In the genomic region with DNA sequence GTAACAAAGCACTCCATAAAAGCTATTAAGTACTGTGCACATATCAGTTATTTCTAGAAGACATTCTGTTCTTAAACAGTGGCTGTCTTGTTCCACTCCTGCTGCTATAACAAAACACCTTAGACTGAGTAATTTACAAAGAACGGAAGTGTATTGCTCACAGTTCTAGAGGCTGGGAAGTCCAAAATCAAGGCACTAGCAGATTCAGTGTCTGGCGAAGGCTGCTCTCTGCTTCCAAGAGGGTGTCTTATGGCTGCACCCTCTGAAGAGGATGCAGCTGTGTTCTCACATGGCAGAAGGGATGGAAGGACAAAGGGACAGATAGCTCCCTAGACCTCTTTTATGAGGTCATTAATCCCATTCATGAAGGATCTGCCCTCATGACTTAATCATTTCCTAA, we compare ENCODE assay signal across 34 cellular contexts.
A peak's percentile ranks its signal among the peaks of the same experiment; 100 is the strongest.
DNase-seq lines count a peak whose midpoint lies in the region; ATAC-seq, FAIRE-seq and TF ChIP-seq lines count a peak whose summit lies in the region.
"Had no signal": no experiment of that assay in that cellular context is flagged by ENCODE, and none has a peak within 500 bp of the region (broad histone marks: within the 10 kb centered on the region; RNA-seq: fewer than 3 reads in every experiment).

No MANE protein-coding gene starts in this region.

- CTCF ChIA-PET in HepG2 (lab: Yijun Ruan, JAX; ENCODE audit: low intra/inter-chr PET ratio, low total read pairs) = no interaction called here

- TF ChIP-seq CTCF in HepG2 (CRISPR knock-in tag; IDR thresholded peaks at IDR 0.05) (no peak), right lobe of liver (IDR thresholded peaks at IDR 0.05) (no peak), hepatocyte (IDR thresholded peaks at IDR 0.05; ENCODE audit: poor library complexity) (no peak), osteocyte (IDR thresholded peaks at IDR 0.05) (no peak)

- intact Hi-C loops in HepG2 (cut with micrococcal nuclease; ENCODE audit: unreplicated experiment) (no loop called here), right lobe of liver (cut with DNase I) (no loop called here)

- H3K36me3 ChIP-seq in HepG2 (replicated peaks in 1 of 2; ENCODE audit: control insufficient read depth in 1 of 2, insufficient read depth in 2 of 2, low read length in 2 of 2) (no peaks in the 10 kb centered on the region), right lobe of liver (no peaks in the 10 kb centered on the region), hepatocyte (replicated peaks; ENCODE audit: insufficient read depth, low read depth) (no peaks in the 10 kb centered on the region)
- H3K36me3 ChIP-seq: BE2C; BLaER1; BLaER1 treated with 17β-estradiol and CSF1 and Interleukin-3, amounts not matched to agents 10 nM and 100 nM had no signal

- peaks cover 2% of the 10 kb centered on the region for H3K4me1 Mint-ChIP-seq in osteocyte (ENCODE audit: unreplicated experiment)
- H3K4me1 Mint-ChIP-seq: CD4-positive, alpha-beta memory T cell; CD4-positive, CD25-positive, alpha-beta regulatory T cell; CD8-positive, alpha-beta memory T cell had no signal

- in situ Hi-C loops in HepG2 (cut with HindIII; ENCODE audit: extremely low pct_ligation_motif_present, low pct_unique_long_range_greater_than_20kb) = no loop called here

- H3K27ac ChIP-seq in HepG2 (ENCODE audit: extremely low read length, insufficient read depth, low read length) = peak overlapping the region; percentile 70
- no peak overlapping the region for H3K27ac ChIP-seq in right lobe of liver
- peak overlapping the region; percentile 47 for H3K27ac ChIP-seq in hepatocyte
- H3K27ac ChIP-seq: 22Rv1; A549; BLaER1; BLaER1 treated with 17β-estradiol and CSF1 and Interleukin-3, amounts not matched to agents 10 nM and 100 nM; C4-2B had no signal

- no peak overlapping the region for H3K4me2 ChIP-seq in HepG2 (ENCODE audit: low read depth, low read length)
- no peak overlapping the region for H3K4me2 ChIP-seq in hepatocyte
- H3K4me2 ChIP-seq: A549; BLaER1; BLaER1 treated with 17β-estradiol and CSF1 and Interleukin-3, amounts not matched to agents 10 nM and 100 nM had no signal

- no peak overlapping the region for H3K27ac Mint-ChIP-seq in osteocyte (ENCODE audit: unreplicated experiment)
- H3K27ac Mint-ChIP-seq: B cell; CD14-positive monocyte; CD4-positive, alpha-beta memory T cell; CD4-positive, alpha-beta T cell; CD4-positive, CD25-positive, alpha-beta regulatory T cell; CD8-positive, alpha-beta memory T cell; CD8-positive, alpha-beta T cell had no signal

- TF ChIP-seq RAD21 in HepG2 (CRISPR knock-in tag; IDR thresholded peaks at IDR 0.05) = no peak

- H3K4me3 ChIP-seq in HepG2 (replicated peaks in 1 of 3; ENCODE audit: insufficient read depth in 1 of 3, low read depth in 2 of 3, low read length in 3 of 3) (no peak overlapping the region), right lobe of liver (no peak overlapping the region), hepatocyte (no peak overlapping the region)
- H3K4me3 ChIP-seq: A549; BLaER1; BLaER1 treated with 17β-estradiol and CSF1 and Interleukin-3, amounts not matched to agents 10 nM and 100 nM had no signal

- no peaks in the 10 kb centered on the region for H3K9me2 ChIP-seq in hepatocyte (replicated peaks; ENCODE audit: insufficient read depth)

- WGBS in HepG2 (ENCODE audit: low lambda C conversion rate) = 92% methylated on average over 1 of the region's 2 CpGs
- 94% methylated on average over 2 of the region's 2 CpGs for WGBS in right lobe of liver (ENCODE audit: insufficient coverage, low coverage, low lambda C conversion rate, missing lambda C conversion rate)
- WGBS in hepatocyte (ENCODE audit: low lambda C conversion rate, missing lambda C conversion rate) = 98% methylated on average over 2 of the region's 2 CpGs

- H3K4me1 ChIP-seq in HepG2 (ENCODE audit: insufficient read depth, low read length) (peaks cover 59% of the 10 kb centered on the region), right lobe of liver (peaks cover 0 to 27% (median 12%) of the 10 kb centered on the region in 4 donors), hepatocyte (ENCODE audit: insufficient read depth) (no peaks in the 10 kb centered on the region)
- H3K4me1 ChIP-seq: BE2C had no signal

- H4K20me1 ChIP-seq in HepG2 (ENCODE audit: insufficient read depth, low read length) = no peaks in the 10 kb centered on the region
- H4K20me1 ChIP-seq in hepatocyte (ENCODE audit: insufficient read depth, poor library complexity, severe bottlenecking) = no peaks in the 10 kb centered on the region
- H4K20me1 ChIP-seq: BLaER1; BLaER1 treated with 17β-estradiol and CSF1 and Interleukin-3, amounts not matched to agents 10 nM and 100 nM had no signal

- no peak for TF ChIP-seq POLR2A in HepG2 (IDR thresholded peaks at IDR 0.05; ENCODE audit: insufficient read depth in 1 of 2, low read depth in 2 of 2, low read length in 2 of 2)
- TF ChIP-seq POLR2A in right lobe of liver (IDR thresholded peaks at IDR 0.05) = no peak

- peaks cover 6% of the 10 kb centered on the region for H3K9me3 Mint-ChIP-seq in osteocyte (ENCODE audit: unreplicated experiment)

- DNase-seq in HepG2 (ENCODE audit: low spot score) = no peak
- DNase-seq in right lobe of liver = no peak
- no peak for DNase-seq in hepatocyte (ENCODE audit: low spot score)
- peak; percentile 32 for DNase-seq in osteocyte (ENCODE audit: extremely low spot score, unreplicated experiment)
- DNase-seq in NCI-H2227 (lab: John Stamatoyannopoulos, UW; ENCODE audit: unreplicated experiment) = no peak
- DNase-seq in NCI-H2107 treated with DMSO at 0.1 percent for 48 hours (lab: John Stamatoyannopoulos, UW; ENCODE audit: unreplicated experiment) = no peak
- DNase-seq: 8988T; ACHN; AML-193; BE2C; C1 segment of cervical spinal cord; Calu3; CD4-positive, alpha-beta memory T cell; CD4-positive, alpha-beta T cell; CD4-positive, CD25-positive, alpha-beta regulatory T cell; CD8-positive, alpha-beta memory T cell; CD8-positive, alpha-beta T cell; COR-L47; DMS 273 treated with DMSO at 0.1 percent for 48 hours; DMS153; DMS53; DMS79; DMS79 treated with DMSO at 0.1 percent for 48 hours; DND-41; EL had no signal

- TF ChIP-seq EP300 in HepG2 (IDR thresholded peaks at IDR 0.05; ENCODE audit: low read depth in 2 of 2, low read length in 2 of 2) (no peak), HepG2 (CRISPR knock-in tag; IDR thresholded peaks at IDR 0.05; ENCODE audit: borderline replicate concordance) (no peak)

- H2AFZ ChIP-seq in HepG2 (ENCODE audit: low read length) (no peak overlapping the region), hepatocyte (no peak overlapping the region)

- H3K36me3 Mint-ChIP-seq in osteocyte (ENCODE audit: unreplicated experiment) = no peaks in the 10 kb centered on the region
- H3K36me3 Mint-ChIP-seq: CD14-positive monocyte; CD4-positive, alpha-beta memory T cell; CD4-positive, CD25-positive, alpha-beta regulatory T cell; CD8-positive, alpha-beta memory T cell; CD8-positive, alpha-beta T cell had no signal

- FAIRE-seq in HepG2 (lab: Jason Lieb, UNC) = no peak
- FAIRE-seq: A204.1, A549, D721Med had no signal

- ATAC-seq in HepG2 (no peak), right lobe of liver (no peak)
- ATAC-seq: A549; CD8-positive, alpha-beta T cell had no signal

- H3K9ac ChIP-seq in HepG2 (ENCODE audit: insufficient read depth, low read depth, low read length) = no peak overlapping the region
- H3K9ac ChIP-seq: BLaER1; BLaER1 treated with 17β-estradiol and CSF1 and Interleukin-3, amounts not matched to agents 10 nM and 100 nM had no signal

- H3K79me2 ChIP-seq in HepG2 (ENCODE audit: insufficient read depth, low read length) (no peaks in the 10 kb centered on the region), hepatocyte (no peaks in the 10 kb centered on the region)

- H3K9me3 ChIP-seq in HepG2 (ENCODE audit: low read length) (peaks cover 4% of the 10 kb centered on the region; the same call in 1 of the 2 replicates), right lobe of liver (no peaks in the 10 kb centered on the region), hepatocyte (ENCODE audit: low read depth) (no peaks in the 10 kb centered on the region)
- H3K9me3 ChIP-seq: A549, BE2C, BLaER1 had no signal

- no peak overlapping the region for H3K4me3 Mint-ChIP-seq in osteocyte (ENCODE audit: unreplicated experiment)
- H3K4me3 Mint-ChIP-seq: B cell; CD14-positive monocyte; CD4-positive, alpha-beta memory T cell; CD4-positive, alpha-beta T cell; CD4-positive, CD25-positive, alpha-beta regulatory T cell; CD8-positive, alpha-beta memory T cell; CD8-positive, alpha-beta T cell had no signal

- peaks cover 44% of the 10 kb centered on the region for H3K27me3 Mint-ChIP-seq in osteocyte (ENCODE audit: unreplicated experiment)

- BruUV-seq in HepG2 (replicated peaks; lab: Mats Ljungman, UMichigan) = no TSS peak

- POLR2A ChIA-PET in HepG2 (lab: Yijun Ruan, JAX) = interaction anchor here (1.1 kb wide), 1 partner anchor 13 kb away, joined by 4 read pairs; no protein-coding TSS in a partner anchor

- H3K27me3 ChIP-seq in HepG2 (ENCODE audit: control insufficient read depth in 1 of 2, insufficient read depth in 2 of 2, low read length in 2 of 2) (no peaks in the 10 kb centered on the region), right lobe of liver (no peaks in the 10 kb centered on the region), hepatocyte (no peaks in the 10 kb centered on the region)
- H3K27me3 ChIP-seq: BE2C; BLaER1; BLaER1 treated with 17β-estradiol and CSF1 and Interleukin-3, amounts not matched to agents 10 nM and 100 nM had no signal

TF ChIP-seq in HepG2, 621 proteins besides CTCF, POLR2A, EP300 and RAD21 (continues in another document):
- TF ChIP-seq SMAD1 (CRISPR knock-in tag; IDR thresholded peaks at IDR 0.05; ENCODE audit: borderline replicate concordance, low read depth) (no peak), HOXA7 (CRISPR knock-in tag; IDR thresholded peaks at IDR 0.05) (no peak), SNRNP70 (IDR thresholded peaks at IDR 0.05; ENCODE audit: low read depth, low read length) (no peak), CAMTA2 (CRISPR knock-in tag; IDR thresholded peaks at IDR 0.05; ENCODE audit: borderline replicate concordance) (no peak), MEF2D (CRISPR knock-in tag; IDR thresholded peaks at IDR 0.05) (no peak)
- TF ChIP-seq, protein P1, sequence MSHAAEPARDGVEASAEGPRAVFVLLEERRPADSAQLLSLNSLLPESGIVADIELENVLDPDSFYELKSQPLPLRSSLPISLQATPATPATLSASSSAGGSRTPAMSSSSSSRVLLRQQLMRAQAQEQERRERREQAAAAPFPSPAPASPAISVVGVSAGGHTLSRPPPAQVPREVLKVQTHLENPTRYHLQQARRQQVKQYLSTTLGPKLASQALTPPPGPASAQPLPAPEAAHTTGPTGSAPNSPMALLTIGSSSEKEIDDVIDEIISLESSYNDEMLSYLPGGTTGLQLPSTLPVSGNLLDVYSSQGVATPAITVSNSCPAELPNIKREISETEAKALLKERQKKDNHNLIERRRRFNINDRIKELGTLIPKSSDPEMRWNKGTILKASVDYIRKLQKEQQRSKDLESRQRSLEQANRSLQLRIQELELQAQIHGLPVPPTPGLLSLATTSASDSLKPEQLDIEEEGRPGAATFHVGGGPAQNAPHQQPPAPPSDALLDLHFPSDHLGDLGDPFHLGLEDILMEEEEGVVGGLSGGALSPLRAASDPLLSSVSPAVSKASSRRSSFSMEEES (CRISPR knock-in tag; IDR thresholded peaks at IDR 0.05) = no peak

Comparison
In these comparisons a context has a peak if more than half of its experiments do, and no peak if none do; other contexts are left out.
1. H3K27ac ChIP-seq: peak in HepG2 (single experiment) and hepatocyte (single experiment); none in right lobe of liver (0 of 3).